Comparison of ENCODE assay signal across 2 cellular contexts in the genomic region with DNA sequence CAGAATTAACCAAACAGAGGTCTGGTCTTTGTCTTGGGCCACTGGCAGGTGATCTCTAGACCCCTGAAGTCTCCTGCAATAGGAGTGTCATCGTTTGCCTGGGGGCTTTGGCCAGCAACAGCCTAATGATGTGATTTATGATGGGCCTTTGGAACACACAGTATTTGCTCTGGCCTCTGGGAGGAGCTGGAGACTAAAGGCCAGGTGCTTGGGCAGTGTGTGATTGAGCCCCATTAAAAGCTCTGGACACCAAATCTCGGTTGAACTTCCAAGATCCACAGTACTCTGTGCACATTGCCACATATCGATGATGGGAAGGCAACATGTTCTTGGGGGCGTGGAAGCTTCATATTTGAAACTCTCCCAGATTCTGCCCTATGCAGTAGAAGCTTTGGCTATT.
TF ChIP-seq lines count a peak whose summit lies in the region.

No MANE protein-coding gene starts in this region.

TF ChIP-seq in SK-N-SH, 30 proteins besides CTCF, POLR2A, EP300 and RAD21 (continued from another document):
- TF ChIP-seq, protein P1, sequence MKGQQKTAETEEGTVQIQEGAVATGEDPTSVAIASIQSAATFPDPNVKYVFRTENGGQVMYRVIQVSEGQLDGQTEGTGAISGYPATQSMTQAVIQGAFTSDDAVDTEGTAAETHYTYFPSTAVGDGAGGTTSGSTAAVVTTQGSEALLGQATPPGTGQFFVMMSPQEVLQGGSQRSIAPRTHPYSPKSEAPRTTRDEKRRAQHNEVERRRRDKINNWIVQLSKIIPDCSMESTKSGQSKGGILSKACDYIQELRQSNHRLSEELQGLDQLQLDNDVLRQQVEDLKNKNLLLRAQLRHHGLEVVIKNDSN (IDR thresholded peaks at IDR 0.05; ENCODE audit: borderline replicate concordance, low read depth) = no peak

TF ChIP-seq in SK-N-SH treated with all-trans-retinoic acid at 6 μM for 48 hours, 23 proteins besides CTCF, POLR2A, EP300 and RAD21 (continued from another document):
- TF ChIP-seq, protein P2, sequence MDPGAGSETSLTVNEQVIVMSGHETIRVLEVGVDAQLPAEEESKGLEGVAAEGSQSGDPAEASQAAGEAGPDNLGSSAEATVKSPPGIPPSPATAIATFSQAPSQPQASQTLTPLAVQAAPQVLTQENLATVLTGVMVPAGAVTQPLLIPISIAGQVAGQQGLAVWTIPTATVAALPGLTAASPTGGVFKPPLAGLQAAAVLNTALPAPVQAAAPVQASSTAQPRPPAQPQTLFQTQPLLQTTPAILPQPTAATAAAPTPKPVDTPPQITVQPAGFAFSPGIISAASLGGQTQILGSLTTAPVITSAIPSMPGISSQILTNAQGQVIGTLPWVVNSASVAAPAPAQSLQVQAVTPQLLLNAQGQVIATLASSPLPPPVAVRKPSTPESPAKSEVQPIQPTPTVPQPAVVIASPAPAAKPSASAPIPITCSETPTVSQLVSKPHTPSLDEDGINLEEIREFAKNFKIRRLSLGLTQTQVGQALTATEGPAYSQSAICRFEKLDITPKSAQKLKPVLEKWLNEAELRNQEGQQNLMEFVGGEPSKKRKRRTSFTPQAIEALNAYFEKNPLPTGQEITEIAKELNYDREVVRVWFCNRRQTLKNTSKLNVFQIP (CRISPR knock-in tag; IDR thresholded peaks at IDR 0.05; ENCODE audit: borderline replicate concordance, low read depth) = no peak
- no peak for TF ChIP-seq RARB (CRISPR knock-in tag; IDR thresholded peaks at IDR 0.05)
- no peak for TF ChIP-seq TOX (CRISPR knock-in tag; IDR thresholded peaks at IDR 0.05; ENCODE audit: borderline replicate concordance)
- TF ChIP-seq SNAI2 (CRISPR knock-in tag; IDR thresholded peaks at IDR 0.05) = no peak
- TF ChIP-seq, protein P3, sequence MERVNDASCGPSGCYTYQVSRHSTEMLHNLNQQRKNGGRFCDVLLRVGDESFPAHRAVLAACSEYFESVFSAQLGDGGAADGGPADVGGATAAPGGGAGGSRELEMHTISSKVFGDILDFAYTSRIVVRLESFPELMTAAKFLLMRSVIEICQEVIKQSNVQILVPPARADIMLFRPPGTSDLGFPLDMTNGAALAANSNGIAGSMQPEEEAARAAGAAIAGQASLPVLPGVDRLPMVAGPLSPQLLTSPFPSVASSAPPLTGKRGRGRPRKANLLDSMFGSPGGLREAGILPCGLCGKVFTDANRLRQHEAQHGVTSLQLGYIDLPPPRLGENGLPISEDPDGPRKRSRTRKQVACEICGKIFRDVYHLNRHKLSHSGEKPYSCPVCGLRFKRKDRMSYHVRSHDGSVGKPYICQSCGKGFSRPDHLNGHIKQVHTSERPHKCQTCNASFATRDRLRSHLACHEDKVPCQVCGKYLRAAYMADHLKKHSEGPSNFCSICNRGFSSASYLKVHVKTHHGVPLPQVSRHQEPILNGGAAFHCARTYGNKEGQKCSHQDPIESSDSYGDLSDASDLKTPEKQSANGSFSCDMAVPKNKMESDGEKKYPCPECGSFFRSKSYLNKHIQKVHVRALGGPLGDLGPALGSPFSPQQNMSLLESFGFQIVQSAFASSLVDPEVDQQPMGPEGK (CRISPR knock-in tag; IDR thresholded peaks at IDR 0.05; ENCODE audit: borderline replicate concordance) = no peak
- no peak for TF ChIP-seq ESRRG (CRISPR knock-in tag; IDR thresholded peaks at IDR 0.05)
- no peak for TF ChIP-seq ZFP3 (CRISPR knock-in tag; IDR thresholded peaks at IDR 0.05)
- TF ChIP-seq PPARA (CRISPR knock-in tag; IDR thresholded peaks at IDR 0.05; ENCODE audit: borderline replicate concordance) = no peak
- no peak for TF ChIP-seq CSDC2 (CRISPR knock-in tag; IDR thresholded peaks at IDR 0.05)
